Comparison of ENCODE assay signal across 9 cellular contexts in the genomic region with DNA sequence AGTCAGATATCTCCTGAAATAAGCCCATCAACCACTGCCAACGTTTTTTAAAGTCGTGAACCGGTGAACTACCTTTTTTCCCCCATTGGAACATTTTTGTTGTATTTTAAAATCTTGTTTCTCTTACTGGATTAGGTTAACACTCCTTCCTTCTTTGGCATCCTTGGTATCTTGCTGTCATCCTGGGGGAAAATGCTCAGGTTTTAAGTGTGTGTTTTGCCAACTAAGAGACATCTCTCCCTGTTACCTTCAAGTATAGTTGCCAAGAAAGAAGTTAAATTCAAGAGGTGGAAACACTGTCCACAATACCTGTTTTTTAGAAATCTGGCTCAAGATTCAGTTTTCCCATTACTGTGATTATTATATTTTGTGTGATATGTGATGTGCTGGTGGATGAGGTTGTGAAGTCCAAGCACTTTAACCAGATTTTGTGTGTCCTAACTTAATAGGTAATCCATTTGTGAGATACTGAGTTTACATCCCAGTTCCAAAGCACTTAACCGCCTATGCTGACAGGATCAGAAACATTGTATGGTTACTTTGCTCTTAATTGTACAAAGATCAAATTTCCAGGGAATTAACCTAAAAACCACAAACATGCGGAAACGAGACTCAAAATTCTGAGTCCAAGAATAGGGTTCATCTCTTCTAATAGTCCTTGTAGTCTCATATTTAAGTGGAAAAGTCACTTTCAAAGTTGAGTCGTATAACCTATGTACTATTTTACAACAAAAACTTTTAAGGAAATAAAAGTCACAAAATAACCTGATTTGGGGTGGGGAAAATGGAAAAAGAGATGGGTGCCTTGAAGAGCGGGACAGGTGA. TPM values are rescaled to one million over a fixed set of nuclear protein-coding genes. Genes with fewer than 3 reads are reported as not detected.
DNase-seq lines count a peak whose midpoint lies in the region; ATAC-seq and TF ChIP-seq lines count a peak whose summit lies in the region.
"Had no signal": no experiment of that assay in that cellular context is flagged by ENCODE, and none has a peak within 500 bp of the region (broad histone marks: within the 10 kb centered on the region; RNA-seq: fewer than 3 reads in every experiment).

No MANE protein-coding gene starts in this region.

- H2BK20ac ChIP-seq in H9 (ENCODE audit: low read depth, low read length, poor library complexity, severe bottlenecking), result no peak overlapping the region

- H3K4me2 ChIP-seq in H9 (ENCODE audit: insufficient read depth, insufficient read length, low read length), result peak overlapping the region; percentile 54
- peak overlapping the region; percentile 94 for H3K4me2 ChIP-seq in smooth muscle cell

- H3K4me3 Mint-ChIP-seq in H9, result peak overlapping the region; percentile 95 to 97

- peak overlapping the region; percentile 93 to 98 (median 96) for H3K27ac Mint-ChIP-seq in H9

- H3K27ac ChIP-seq in H9 (ENCODE audit: insufficient read length, low read depth, low read length) (peak overlapping the region; percentile 21), WERI-Rb-1 (peak overlapping the region; percentile 100), right cardiac atrium (ENCODE audit: low read length) (peak overlapping the region; percentile 100), smooth muscle cell (ENCODE audit: low read depth) (peak overlapping the region; percentile 98)

- DNase-seq in H9 (no peak), WERI-Rb-1 (no peak), right cardiac atrium (no peak), smooth muscle cell (lab: John Stamatoyannopoulos, UW; ENCODE audit: unreplicated experiment) (no peak), GDM1 (lab: John Stamatoyannopoulos, UW) (no peak)
- DNase-seq in stimulated activated CD4-positive, alpha-beta T cell treated with anti-CD3 and anti-CD28 coated beads, Interleukin-2, amount 100 ng/mL, for 48 hours, result no peak
- DNase-seq: NCI-H187 treated with DMSO at 0.1 percent for 48 hours had no signal

- H3K4me1 ChIP-seq in H9 (ENCODE audit: insufficient read depth, low read length) (peaks cover 6% of the 10 kb centered on the region; the same call in 1 of the 2 replicates), right cardiac atrium (ENCODE audit: control insufficient read depth, insufficient read depth, low read length) (peaks cover 2% of the 10 kb centered on the region), smooth muscle cell (ENCODE audit: low read depth) (peaks cover 30% of the 10 kb centered on the region)

- H2BK15ac ChIP-seq in H9 (ENCODE audit: low read depth, low read length), result no peak overlapping the region

- H2AFZ ChIP-seq in H9 (ENCODE audit: low read length), result no peak overlapping the region
- peak overlapping the region; percentile 87 for H2AFZ ChIP-seq in smooth muscle cell (ENCODE audit: low read depth)

- H4K5ac ChIP-seq in H9 (ENCODE audit: insufficient read length, low read depth, low read length), result no peak overlapping the region

- no peak overlapping the region for H2BK120ac ChIP-seq in H9 (ENCODE audit: low read depth, low read length, poor library complexity, severe bottlenecking)

- H4K8ac ChIP-seq in H9 (replicated peaks; ENCODE audit: insufficient read length, low read depth, low read length), result no peak overlapping the region

- TF ChIP-seq CTCF in H9 (conservative IDR thresholded peaks at IDR 0.05), result no peak
- TF ChIP-seq CTCF in WERI-Rb-1 (IDR thresholded peaks at IDR 0.05; ENCODE audit: low read depth, low read length), result no peak
- no peak for TF ChIP-seq CTCF in smooth muscle cell (IDR thresholded peaks at IDR 0.05; ENCODE audit: borderline replicate concordance, insufficient read depth, poor library complexity, severe bottlenecking)

- no peak overlapping the region for H2BK12ac ChIP-seq in H9 (ENCODE audit: insufficient read length, low read depth, low read length)

- no peak for ATAC-seq in right cardiac atrium
- ATAC-seq in HG03439 (IDR thresholded peaks at IDR 0.05; ENCODE audit: unreplicated experiment), result no peak
- no peak for ATAC-seq in HG02610 (IDR thresholded peaks at IDR 0.05; ENCODE audit: unreplicated experiment)

- H3K79me2 ChIP-seq in H9 (ENCODE audit: insufficient read depth, low read length) (peaks cover 13% of the 10 kb centered on the region), smooth muscle cell (ENCODE audit: low read depth) (peaks cover 24% of the 10 kb centered on the region)

- H3K36me3 Mint-ChIP-seq in H9 (ENCODE audit: insufficient read depth in 1 of 3, low read depth in 3 of 3), result peaks cover 8 to 21% (median 9%) of the 10 kb centered on the region in 3 experiments; a peak in 6 of 7 replicates

- H3K4ac ChIP-seq in H9 (ENCODE audit: low read depth, low read length), result no peak overlapping the region

- peaks cover 21% of the 10 kb centered on the region for H3F3A ChIP-seq in smooth muscle cell (ENCODE audit: low read depth)

- H3K27me3 ChIP-seq in H9 (ENCODE audit: insufficient read depth, low read length) (no peaks in the 10 kb centered on the region), WERI-Rb-1 (ENCODE audit: insufficient read depth, low read depth, severe bottlenecking) (no peaks in the 10 kb centered on the region), right cardiac atrium (ENCODE audit: control insufficient read depth, insufficient read depth) (no peaks in the 10 kb centered on the region), smooth muscle cell (ENCODE audit: low read depth) (no peaks in the 10 kb centered on the region)

- no peak overlapping the region for H3T11ph ChIP-seq in H9 (ENCODE audit: low read length)

- H3K4me3 ChIP-seq in WERI-Rb-1 (ENCODE audit: low read depth, low read length), result peak overlapping the region; percentile 95
- peak overlapping the region; percentile 96 for H3K4me3 ChIP-seq in right cardiac atrium (ENCODE audit: low read length)
- H3K4me3 ChIP-seq in smooth muscle cell, result peak overlapping the region; percentile 66

- H3K9ac ChIP-seq in H9 (ENCODE audit: extremely low read depth, insufficient read length, low read length), result peak overlapping the region; percentile 84
- H3K9ac ChIP-seq in smooth muscle cell (ENCODE audit: low read depth), result peak overlapping the region; percentile 90

- H4K20me1 ChIP-seq in H9 (ENCODE audit: control insufficient read depth, insufficient read depth, insufficient read length) (no peaks in the 10 kb centered on the region), smooth muscle cell (ENCODE audit: low read depth) (peaks cover 17% of the 10 kb centered on the region)

- H3K9me3 Mint-ChIP-seq in H9, result peaks cover 0 to 2% of the 10 kb centered on the region in 2 experiments; a peak in 1 of 5 replicates

- no peaks in the 10 kb centered on the region for H3K27me3 Mint-ChIP-seq in H9 (ENCODE audit: low read depth)

- no peaks in the 10 kb centered on the region for H3K79me1 ChIP-seq in H9 (ENCODE audit: insufficient read depth, low read depth, low read length, poor library complexity, severe bottlenecking)

- no peak overlapping the region for H3K56ac ChIP-seq in H9 (ENCODE audit: insufficient read length, low read depth, low read length)

- intact Hi-C loops in right cardiac atrium (cut with DNase I), result loop anchor here in 2 of 4 donors (10.0 kb wide), 2 partner anchors 58 to 68 kb away; no protein-coding TSS in a partner anchor

- H4K91ac ChIP-seq in H9 (ENCODE audit: insufficient read length, low read depth, low read length), result no peak overlapping the region

- no peak overlapping the region for H3K18ac ChIP-seq in H9 (ENCODE audit: insufficient read length, low read depth, low read length)

- H3K23me2 ChIP-seq in H9 (ENCODE audit: insufficient read length, low read depth, low read length, poor library complexity, severe bottlenecking), result peaks cover 6% of the 10 kb centered on the region

- H3K23ac ChIP-seq in H9 (ENCODE audit: insufficient read length, low read depth, low read length), result no peak overlapping the region

- peaks cover 40 to 52% of the 10 kb centered on the region in 2 experiments for H3K4me1 Mint-ChIP-seq in H9

- peaks cover 20% of the 10 kb centered on the region for H3K36me3 ChIP-seq in WERI-Rb-1
- H3K36me3 ChIP-seq in smooth muscle cell (ENCODE audit: low read depth), result no peaks in the 10 kb centered on the region

- no peak overlapping the region for H2AK5ac ChIP-seq in H9 (ENCODE audit: insufficient read length, low read length)

- no peak overlapping the region for H2BK5ac ChIP-seq in H9 (ENCODE audit: insufficient read length, low read length)

- no CpG with 5 or more reads among the region's 8 CpGs for WGBS in H9 (ENCODE audit: extremely low coverage, insufficient read length, low lambda C conversion rate)
- 57% methylated on average over 8 of the region's 8 CpGs for WGBS in right cardiac atrium
- 51% methylated on average over 8 of the region's 8 CpGs for WGBS in smooth muscle cell (ENCODE audit: low lambda C conversion rate)

- H3K14ac ChIP-seq in H9 (ENCODE audit: insufficient read depth, low read length), result no peak overlapping the region

- no peaks in the 10 kb centered on the region for H3K9me3 ChIP-seq in H9 (ENCODE audit: control insufficient read depth, low read depth, low read length)
- no peaks in the 10 kb centered on the region for H3K9me3 ChIP-seq in WERI-Rb-1 (ENCODE audit: severe bottlenecking)
- no peaks in the 10 kb centered on the region for H3K9me3 ChIP-seq in right cardiac atrium (ENCODE audit: control insufficient read depth, low read length)
- H3K9me3 ChIP-seq in smooth muscle cell (replicated peaks; ENCODE audit: low read depth), result no peaks in the 10 kb centered on the region

RNA-seq across cellular contexts. Expression of gene SP3, which starts 1.3 kb away (rescaled TPM):
- total RNA-seq in H9 (2021) (86.3 and 87.6 TPM in 2 replicates), right cardiac atrium (10 to 100 TPM; 44.8 to 52.2 (median 49.0) TPM), smooth muscle cell (84.5 and 109 TPM in 2 replicates)
- polyA plus RNA-seq in right cardiac atrium (14.9 TPM), smooth muscle cell (24.5 and 31.4 TPM in 2 replicates)

Comparison
In these comparisons a context has a peak if more than half of its experiments do, and no peak if none do; other contexts are left out.
1. H3K27ac ChIP-seq: peak in every context shown above with its lines; median percentile 100 in WERI-Rb-1; 100 in right cardiac atrium; 98 in smooth muscle cell; 21 in H9.